ENCODE assay signal across 25 cellular contexts in the genomic region with DNA sequence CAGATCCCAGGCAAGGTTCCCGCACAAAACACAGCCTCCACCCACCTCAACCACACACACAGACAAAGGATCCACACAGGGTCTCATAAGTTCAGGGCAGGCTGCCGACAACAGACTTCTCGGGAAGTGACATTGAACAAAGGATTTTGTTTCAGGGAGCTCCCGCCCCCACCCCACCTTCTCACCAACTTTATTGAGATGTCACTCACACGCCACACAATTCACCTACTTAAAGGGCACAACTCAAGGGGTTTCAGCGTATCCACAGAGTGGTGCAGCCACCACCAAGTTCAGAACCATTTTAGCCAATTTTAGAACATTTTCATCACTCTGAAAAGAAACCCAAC.
"Had no signal": no experiment of that assay in that cellular context is flagged by ENCODE, and none has a peak within 500 bp of the region (broad histone marks: within the 10 kb centered on the region; RNA-seq: fewer than 3 reads in every experiment).

No MANE protein-coding gene starts in this region.

- H3K27ac ChIP-seq: gastrocnemius medialis, left ventricle myocardium inferior, sigmoid colon, stomach, thyroid gland, upper lobe of right lung, VCaP had no signal

- DNase-seq: activated CD4-positive, alpha-beta T cell treated with anti-CD3 and anti-CD28 coated beads for 4 hours; activated CD4-positive, alpha-beta T cell treated with anti-CD3 and anti-CD28 coated beads, Interleukin-2, amount 50 U/mL, for 4 hours; activated gamma-delta T cell treated with Interleukin-2 at 50 U/mL for 16 hours; activated naive CD4-positive, alpha-beta T cell treated with anti-CD3 and anti-CD28 coated beads, Interleukin-2, amount 50 U/mL, for 16 hours; activated T-cell treated with anti-CD3 and anti-CD28 coated beads, Interleukin-2, amount 50 U/mL, for 1 hour; amniotic stem cell; effector CD4-positive, alpha-beta T cell; erythroblast; gastrocnemius medialis; glutamatergic neuron; left ventricle myocardium inferior; naive B cell; sigmoid colon; small intestine; stimulated activated CD4-positive, alpha-beta T cell treated with anti-CD3 and anti-CD28 coated beads, Interleukin-1b, Interleukin-23, amount 100 ng/mL, for 48 hours; stimulated activated naive B cell treated with anti-CD40 and anti-IgM and Interleukin-4, amounts not matched to agents 10 μg/mL and 1 μg/mL and 100 μg/mL, for 72 hours; stomach; T-helper 9 cell; thyroid gland; upper lobe of right lung had no signal

- H3K27me3 ChIP-seq: thyroid gland had no signal

- H3K9me3 Mint-ChIP-seq: activated T-helper 1 cell treated with anti-CD3 and anti-CD28 coated beads, Interleukin-12 subunit alpha, Interleukin-12 subunit beta, Interleukin-2, Interleukin-4 antibody, amounts not matched to agents 30 ng/mL and 10 ng/mL and 1 ng/mL, durations not matched to agents 14 hours and 24 hours and 36 hours; central memory CD8-positive, alpha-beta T cell had no signal

- H3K27ac Mint-ChIP-seq: activated T-helper 1 cell treated with anti-CD3 and anti-CD28 coated beads, Interleukin-12 subunit alpha, Interleukin-12 subunit beta, Interleukin-2, Interleukin-4 antibody, amounts not matched to agents 30 ng/mL and 10 ng/mL and 1 ng/mL, durations not matched to agents 14 hours and 24 hours and 36 hours; dendritic cell treated with granulocyte-macrophage colony-stimulating factor and Interleukin-4, amounts not matched to agents 40 ng/mL and 50 ng/mL, for 4 days; naive B cell; stimulated activated naive B cell treated with anti-CD40 and anti-IgM and Interleukin-4, amounts not matched to agents 10 μg/mL and 1 μg/mL and 100 μg/mL, for 72 hours had no signal

- H3K4me1 Mint-ChIP-seq: central memory CD8-positive, alpha-beta T cell; stimulated activated naive B cell treated with anti-CD40 and anti-IgM and Interleukin-4, amounts not matched to agents 10 μg/mL and 1 μg/mL and 100 μg/mL, for 72 hours had no signal

- ATAC-seq: gastrocnemius medialis; stimulated activated naive B cell treated with anti-CD40 and anti-IgM and Interleukin-4, amounts not matched to agents 10 μg/mL and 1 μg/mL and 100 μg/mL, for 72 hours; upper lobe of right lung had no signal

- H3K4me3 ChIP-seq: gastrocnemius medialis, left ventricle myocardium inferior, lung, sigmoid colon, stomach, thyroid gland, upper lobe of right lung had no signal

- H3K4me3 Mint-ChIP-seq: activated T-helper 1 cell treated with anti-CD3 and anti-CD28 coated beads, Interleukin-12 subunit alpha, Interleukin-12 subunit beta, Interleukin-2, Interleukin-4 antibody, amounts not matched to agents 30 ng/mL and 10 ng/mL and 1 ng/mL, durations not matched to agents 14 hours and 24 hours and 36 hours; central memory CD8-positive, alpha-beta T cell; dendritic cell treated with granulocyte-macrophage colony-stimulating factor and Interleukin-4, amounts not matched to agents 40 ng/mL and 50 ng/mL, for 4 days; naive B cell; stimulated activated naive B cell treated with anti-CD40 and anti-IgM and Interleukin-4, amounts not matched to agents 10 μg/mL and 1 μg/mL and 100 μg/mL, for 72 hours had no signal

- H3K9me3 ChIP-seq: thyroid gland, upper lobe of right lung had no signal

- H3K4me1 ChIP-seq: thyroid gland had no signal

- H3K36me3 ChIP-seq: gastrocnemius medialis, left ventricle myocardium inferior, sigmoid colon, stomach, thyroid gland, upper lobe of right lung had no signal
